ENCODE assay signal across 8 cellular contexts in the genomic region with DNA sequence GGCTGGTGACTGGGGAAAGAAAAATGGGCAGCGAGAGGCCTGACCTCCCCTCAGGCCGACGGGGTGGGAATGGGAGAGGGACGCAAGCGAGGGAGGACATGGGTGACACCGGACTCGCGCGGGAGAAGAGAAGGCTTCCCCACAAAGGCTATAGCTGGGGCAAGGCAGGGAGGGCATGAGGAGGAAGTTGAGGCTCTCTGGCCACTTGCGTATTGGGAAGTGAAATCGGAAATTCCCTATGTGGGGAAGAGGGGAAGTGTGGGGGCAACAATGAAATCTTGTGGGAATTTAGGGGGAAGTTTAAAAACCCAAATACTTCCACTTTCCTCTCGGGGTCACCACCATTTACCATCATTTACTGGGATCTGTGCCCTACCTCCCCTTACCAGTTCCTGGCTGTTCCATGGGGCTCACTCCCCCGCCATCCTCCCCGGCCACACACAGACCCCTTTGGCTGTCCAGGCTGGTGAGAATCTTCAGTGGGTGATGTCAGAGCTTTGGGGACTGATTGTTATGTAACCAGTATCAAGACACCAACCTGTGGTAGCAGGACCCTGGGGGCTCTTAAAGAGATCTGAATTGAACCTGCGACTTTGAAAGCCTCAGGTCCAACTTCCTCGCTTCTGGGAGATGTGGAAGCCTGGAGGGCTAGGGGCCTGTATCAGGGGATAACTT. TPM values are rescaled to one million over a fixed set of nuclear protein-coding genes. Genes with fewer than 3 reads are reported as not detected.
DNase-seq lines count a peak whose midpoint lies in the region; ATAC-seq and TF ChIP-seq lines count a peak whose summit lies in the region.

No MANE protein-coding gene starts in this region.

- no peak for TF ChIP-seq CTCF in cardiac muscle cell (IDR thresholded peaks at IDR 0.05; ENCODE audit: low read depth, low read length)

- H3K9ac ChIP-seq in iPS-18a (ENCODE audit: low read length) = peak overlapping the region; percentile 91

- DNase-seq in cardiac muscle cell (ENCODE audit: low read depth in 1 of 2, low spot score in 1 of 2) = no peak
- DNase-seq in Right ventricle myocardium inferior (ENCODE audit: missing footprints) = no peak
- DNase-seq in activated T-helper 2 cell treated with anti-CD3 and anti-CD28 coated beads, Interferon-gamma antibody, Interleukin-2, Interleukin-4, amounts not matched to agents 10 μg/mL and 5 μg/mL and 100 μg/mL, durations not matched to agents 14 hours and 24 hours and 36 hours (ENCODE audit: low spot score) = no peak
- peak; percentile 47 for DNase-seq in stimulated activated naive CD8-positive, alpha-beta T cell treated with anti-CD3 and anti-CD28 coated beads, Interleukin-15, Interleukin-2, amounts not matched to agents 100 U/mL and 50 U/mL, for 24 hours
- DNase-seq in RKO (ENCODE audit: low spot score) = no peak

- H3K36me3 ChIP-seq in cardiac muscle cell (no peaks in the 10 kb centered on the region), iPS-18a (ENCODE audit: control insufficient read depth, low read depth, low read length) (no peaks in the 10 kb centered on the region)

- H3K9me3 Mint-ChIP-seq in activated T-helper 2 cell treated with anti-CD3 and anti-CD28 coated beads, Interferon-gamma antibody, Interleukin-2, Interleukin-4, amounts not matched to agents 10 μg/mL and 5 μg/mL and 100 μg/mL, durations not matched to agents 14 hours and 24 hours and 36 hours = no peaks in the 10 kb centered on the region

- peak overlapping the region; percentile 54 for H3K4me3 ChIP-seq in cardiac muscle cell
- peak overlapping the region; percentile 92 for H3K4me3 ChIP-seq in iPS-18a (ENCODE audit: low read length)

- peak overlapping the region; percentile 95 for H3K27ac Mint-ChIP-seq in activated T-helper 2 cell treated with anti-CD3 and anti-CD28 coated beads, Interferon-gamma antibody, Interleukin-2, Interleukin-4, amounts not matched to agents 10 μg/mL and 5 μg/mL and 100 μg/mL, durations not matched to agents 14 hours and 24 hours and 36 hours

- H3K36me3 Mint-ChIP-seq in activated T-helper 2 cell treated with anti-CD3 and anti-CD28 coated beads, Interferon-gamma antibody, Interleukin-2, Interleukin-4, amounts not matched to agents 10 μg/mL and 5 μg/mL and 100 μg/mL, durations not matched to agents 14 hours and 24 hours and 36 hours (ENCODE audit: low read depth) = peaks cover 33% of the 10 kb centered on the region

- H3K4me1 Mint-ChIP-seq in activated T-helper 2 cell treated with anti-CD3 and anti-CD28 coated beads, Interferon-gamma antibody, Interleukin-2, Interleukin-4, amounts not matched to agents 10 μg/mL and 5 μg/mL and 100 μg/mL, durations not matched to agents 14 hours and 24 hours and 36 hours (ENCODE audit: low read depth) = peaks cover 52% of the 10 kb centered on the region

- H3K27me3 Mint-ChIP-seq in activated T-helper 2 cell treated with anti-CD3 and anti-CD28 coated beads, Interferon-gamma antibody, Interleukin-2, Interleukin-4, amounts not matched to agents 10 μg/mL and 5 μg/mL and 100 μg/mL, durations not matched to agents 14 hours and 24 hours and 36 hours (ENCODE audit: low read depth) = no peaks in the 10 kb centered on the region

- H3K27me3 ChIP-seq in cardiac muscle cell (no peaks in the 10 kb centered on the region), iPS-18a (ENCODE audit: control insufficient read depth, insufficient read depth, low read length) (peaks cover 9% of the 10 kb centered on the region)

- intact Hi-C loops in Right ventricle myocardium inferior (cut with DNase I) = loop anchor here (2.0 kb wide), 1 partner anchor 25 kb away; no protein-coding TSS in a partner anchor
- intact Hi-C loops in activated T-helper 2 cell treated with anti-CD3 and anti-CD28 coated beads, Interferon-gamma antibody, Interleukin-2, Interleukin-4, amounts not matched to agents 10 μg/mL and 5 μg/mL and 100 μg/mL, durations not matched to agents 14 hours and 24 hours and 36 hours (cut with micrococcal nuclease) = loop anchor here (2.0 to 10.0 kb wide), 2 partner anchors 15 to 615 kb away; a partner anchor contains a TSS

- H3K9me3 ChIP-seq in cardiac muscle cell (ENCODE audit: low read depth) (no peaks in the 10 kb centered on the region), iPS-18a (ENCODE audit: control insufficient read depth, low read depth, low read length) (no peaks in the 10 kb centered on the region)

- no peak for ATAC-seq in Right ventricle myocardium inferior
- ATAC-seq in stimulated activated naive CD8-positive, alpha-beta T cell treated with anti-CD3 and anti-CD28 coated beads, Interleukin-15, Interleukin-2, amounts not matched to agents 100 U/mL and 50 U/mL, for 24 hours = no peak
- no peak for ATAC-seq in HG02885 (IDR thresholded peaks at IDR 0.05; ENCODE audit: poor library complexity, unreplicated experiment)
- no peak for ATAC-seq in HG03432 (IDR thresholded peaks at IDR 0.05; ENCODE audit: unreplicated experiment)

- peak overlapping the region; percentile 99 for H3K4me3 Mint-ChIP-seq in activated T-helper 2 cell treated with anti-CD3 and anti-CD28 coated beads, Interferon-gamma antibody, Interleukin-2, Interleukin-4, amounts not matched to agents 10 μg/mL and 5 μg/mL and 100 μg/mL, durations not matched to agents 14 hours and 24 hours and 36 hours (ENCODE audit: low read depth)

- H3K27ac ChIP-seq in cardiac muscle cell (peak overlapping the region; percentile 86), iPS-18a (ENCODE audit: low read length) (peak overlapping the region; percentile 61)

- H3K4me1 ChIP-seq in cardiac muscle cell (ENCODE audit: low read depth) (peaks cover 30% of the 10 kb centered on the region), iPS-18a (ENCODE audit: control insufficient read depth, low read depth, low read length) (peaks cover 10% of the 10 kb centered on the region)

RNA-seq across cellular contexts. Expression of a gene that starts 0.9 kb away (rescaled TPM):
- 119 and 160 TPM in 2 replicates for total RNA-seq in cardiac muscle cell
- 57.4 and 70.0 TPM in 2 replicates for polyA plus RNA-seq in cardiac muscle cell
- 56.0 TPM for total RNA-seq in Right ventricle myocardium inferior
- total RNA-seq in activated T-helper 2 cell treated with anti-CD3 and anti-CD28 coated beads, Interferon-gamma antibody, Interleukin-2, Interleukin-4, amounts not matched to agents 10 μg/mL and 5 μg/mL and 100 μg/mL, durations not matched to agents 14 hours and 24 hours and 36 hours = 107 TPM in 2 replicates

RNA-seq across cellular contexts. Expression of a gene that starts 34.9 kb away (rescaled TPM):
- total RNA-seq in cardiac muscle cell = 4.6 and 10.1 TPM in 2 replicates
- polyA plus RNA-seq in cardiac muscle cell = 2.2 and 3.5 TPM in 2 replicates
- total RNA-seq in Right ventricle myocardium inferior = 0.16 TPM
- total RNA-seq in activated T-helper 2 cell treated with anti-CD3 and anti-CD28 coated beads, Interferon-gamma antibody, Interleukin-2, Interleukin-4, amounts not matched to agents 10 μg/mL and 5 μg/mL and 100 μg/mL, durations not matched to agents 14 hours and 24 hours and 36 hours = 0.07 and 0.32 TPM in 2 replicates

RNA-seq across cellular contexts. Expression of a gene that starts 37.6 kb away (rescaled TPM):
- total RNA-seq in cardiac muscle cell (33.9 and 36.2 TPM in 2 replicates), Right ventricle myocardium inferior (10.7 TPM)
- polyA plus RNA-seq in cardiac muscle cell = 8.1 and 13.3 TPM in 2 replicates
- total RNA-seq in activated T-helper 2 cell treated with anti-CD3 and anti-CD28 coated beads, Interferon-gamma antibody, Interleukin-2, Interleukin-4, amounts not matched to agents 10 μg/mL and 5 μg/mL and 100 μg/mL, durations not matched to agents 14 hours and 24 hours and 36 hours = 20.7 and 26.1 TPM in 2 replicates

RNA-seq across cellular contexts. Expression of a gene that starts 45.1 kb away (rescaled TPM):
- total RNA-seq in cardiac muscle cell (26.2 and 29.2 TPM in 2 replicates), Right ventricle myocardium inferior (20.6 TPM)
- 29.2 and 30.7 TPM in 2 replicates for polyA plus RNA-seq in cardiac muscle cell
- 13.6 and 16.1 TPM in 2 replicates for total RNA-seq in activated T-helper 2 cell treated with anti-CD3 and anti-CD28 coated beads, Interferon-gamma antibody, Interleukin-2, Interleukin-4, amounts not matched to agents 10 μg/mL and 5 μg/mL and 100 μg/mL, durations not matched to agents 14 hours and 24 hours and 36 hours

RNA-seq across cellular contexts. Expression of a gene that starts 56.3 kb away (rescaled TPM):
- total RNA-seq in cardiac muscle cell (not detected in 2 replicates), Right ventricle myocardium inferior (not detected)
- polyA plus RNA-seq in cardiac muscle cell = 0.60 TPM in 1 of 2 replicates, not detected in the other
- total RNA-seq in activated T-helper 2 cell treated with anti-CD3 and anti-CD28 coated beads, Interferon-gamma antibody, Interleukin-2, Interleukin-4, amounts not matched to agents 10 μg/mL and 5 μg/mL and 100 μg/mL, durations not matched to agents 14 hours and 24 hours and 36 hours = not detected in 2 replicates
